25 cellular contexts compared by ENCODE assay signal in the genomic region with DNA sequence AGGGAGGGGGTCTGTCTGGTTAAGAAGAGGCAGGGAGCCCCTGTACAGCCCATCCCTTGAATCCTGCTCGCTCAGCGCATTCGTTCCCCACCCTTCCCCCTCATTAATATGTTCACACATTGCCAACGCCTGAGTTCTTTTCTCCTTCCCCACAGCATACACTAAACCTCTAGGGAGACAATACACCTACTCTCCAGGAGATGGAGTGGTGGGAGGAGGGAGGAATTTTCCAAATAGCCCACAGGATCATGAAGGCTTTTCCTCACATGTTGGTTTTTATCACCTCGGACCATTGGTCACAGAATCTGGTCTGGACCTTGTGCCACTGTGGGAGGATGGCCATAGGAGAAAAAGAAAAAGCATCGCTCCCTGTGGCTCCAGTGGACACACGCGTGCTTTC.
DNase-seq lines count a peak whose midpoint lies in the region; ATAC-seq, FAIRE-seq and TF ChIP-seq lines count a peak whose summit lies in the region.
"Had no signal": no experiment of that assay in that cellular context is flagged by ENCODE, and none has a peak within 500 bp of the region (broad histone marks: within the 10 kb centered on the region; RNA-seq: fewer than 3 reads in every experiment).

No MANE protein-coding gene starts in this region.

- H3K36me3 ChIP-seq in H1 (ENCODE audit: control insufficient read depth in 2 of 4, insufficient read depth in 4 of 4, low read length in 3 of 4) (no peaks in the 10 kb centered on the region), SJCRH30 (no peaks in the 10 kb centered on the region)
- H3K36me3 ChIP-seq: adrenal gland, left lung had no signal

- H3K36me3 Mint-ChIP-seq in H9 (ENCODE audit: insufficient read depth in 1 of 3, low read depth in 3 of 3) (no peaks in the 10 kb centered on the region), neural crest cell (ENCODE audit: low read depth) (no peaks in the 10 kb centered on the region)
- H3K36me3 Mint-ChIP-seq: CD8-positive, alpha-beta memory T cell; natural killer cell treated with Interleukin-12 subunit alpha and Interleukin-12 subunit beta and Interleukin-15 and Interleukin-18, amount 100 ng/mL, for 72 hours; stimulated activated naive B cell treated with anti-CD40 and anti-IgM and Interleukin-4, amounts not matched to agents 10 μg/mL and 1 μg/mL and 100 μg/mL, for 72 hours had no signal

- H3K9me3 Mint-ChIP-seq in H9 (no peaks in the 10 kb centered on the region), neural crest cell (no peaks in the 10 kb centered on the region)
- H3K9me3 Mint-ChIP-seq: activated CD4-positive, alpha-beta memory T cell treated with anti-CD3 and anti-CD28 coated beads, Interleukin-2, amount 10 ng/mL, durations not matched to agents 7 days and 5 days; CD8-positive, alpha-beta memory T cell; natural killer cell treated with Interleukin-12 subunit alpha and Interleukin-12 subunit beta and Interleukin-15 and Interleukin-18, amount 100 ng/mL, for 72 hours; stimulated activated naive B cell treated with anti-CD40 and anti-IgM and Interleukin-4, amounts not matched to agents 10 μg/mL and 1 μg/mL and 100 μg/mL, for 72 hours had no signal

- H2AK5ac ChIP-seq in H9 (ENCODE audit: insufficient read length, low read length) (no peak overlapping the region), H1 (ENCODE audit: low read depth, low read length) (no peak overlapping the region)

- H3K4me1 ChIP-seq in H9 (ENCODE audit: insufficient read depth, low read length) (no peaks in the 10 kb centered on the region; the same call in 1 of the 2 replicates), H1 (replicated peaks in 1 of 4; ENCODE audit: control insufficient read depth in 3 of 4, insufficient read depth in 4 of 4, low read length in 3 of 4) (peaks cover 0 to 7% (median 1%) of the 10 kb centered on the region in 4 experiments; a peak in 3 of 7 replicates), SJCRH30 (peaks cover 23% of the 10 kb centered on the region)
- H3K4me1 ChIP-seq: adrenal gland, left lung had no signal

- H3K9ac ChIP-seq in H9 (ENCODE audit: extremely low read depth, insufficient read length, low read length) (no peak overlapping the region), H1 (replicated peaks in 1 of 4; ENCODE audit: extremely low read depth in 1 of 4, low read depth in 3 of 4, low read length in 3 of 4) (no peak overlapping the region)

- H2AFZ ChIP-seq in H9 (ENCODE audit: low read length) (no peak overlapping the region), H1 (ENCODE audit: low read length) (no peak overlapping the region)

- H3K27ac Mint-ChIP-seq in H9 (peak overlapping the region in 1 of 3 experiments; percentile 72; a peak in 3 of 7 replicates), neural crest cell (ENCODE audit: unreplicated experiment) (no peak overlapping the region)
- H3K27ac Mint-ChIP-seq: activated CD4-positive, alpha-beta memory T cell treated with anti-CD3 and anti-CD28 coated beads, Interleukin-2, amount 10 ng/mL, durations not matched to agents 7 days and 5 days; CD8-positive, alpha-beta memory T cell; natural killer cell treated with Interleukin-12 subunit alpha and Interleukin-12 subunit beta and Interleukin-15 and Interleukin-18, amount 100 ng/mL, for 72 hours; stimulated activated naive B cell treated with anti-CD40 and anti-IgM and Interleukin-4, amounts not matched to agents 10 μg/mL and 1 μg/mL and 100 μg/mL, for 72 hours had no signal

- H2BK120ac ChIP-seq in H9 (ENCODE audit: low read depth, low read length, poor library complexity, severe bottlenecking) (no peak overlapping the region), H1 (replicated peaks; ENCODE audit: low read depth, low read length) (no peak overlapping the region)

- FAIRE-seq in H1 (lab: Jason Lieb, UNC) = peak; percentile 48
- FAIRE-seq: GM12891 had no signal

- in situ Hi-C loops in Caki2 (cut with HindIII; ENCODE audit: low pct_unique_long_range_greater_than_20kb, low sequenced_read_pairs) = no loop called here

- H3K4me2 ChIP-seq in H9 (ENCODE audit: insufficient read depth, insufficient read length, low read length) = no peak overlapping the region
- H3K4me2 ChIP-seq in H1 (ENCODE audit: insufficient read depth in 1 of 2, low read depth in 2 of 2, low read length in 2 of 2) = no peak overlapping the region

- H4K8ac ChIP-seq in H9 (replicated peaks; ENCODE audit: insufficient read length, low read depth, low read length) = no peak overlapping the region
- H4K8ac ChIP-seq in H1 (ENCODE audit: extremely low read depth, insufficient read depth, low read length) = no peak overlapping the region

- no peak overlapping the region for H2BK12ac ChIP-seq in H9 (ENCODE audit: insufficient read length, low read depth, low read length)
- no peak overlapping the region for H2BK12ac ChIP-seq in H1 (ENCODE audit: low read depth, low read length)

- POLR2A ChIA-PET in H1 (lab: Charles Lee; ENCODE audit: partially characterized antibody) = no interaction called here

- H3K14ac ChIP-seq in H9 (ENCODE audit: insufficient read depth, low read length) = no peak overlapping the region
- H3K14ac ChIP-seq in H1 (ENCODE audit: insufficient read length) = no peak overlapping the region

- H3K27me3 ChIP-seq in H9 (ENCODE audit: insufficient read depth, low read length) = no peaks in the 10 kb centered on the region
- H3K27me3 ChIP-seq in H1 (replicated peaks in 1 of 4; ENCODE audit: control insufficient read depth in 3 of 4, extremely low read depth in 1 of 4, insufficient read depth in 3 of 4, low read length in 3 of 4) = peaks cover 0 to 1% (median 0%) of the 10 kb centered on the region in 4 experiments; a peak in 2 of 7 replicates
- H3K27me3 ChIP-seq in SJCRH30 = no peaks in the 10 kb centered on the region
- H3K27me3 ChIP-seq: adrenal gland, left lung, testis had no signal

- no peaks in the 10 kb centered on the region for H4K20me1 ChIP-seq in H9 (ENCODE audit: control insufficient read depth, insufficient read depth, insufficient read length)
- H4K20me1 ChIP-seq in H1 (replicated peaks in 1 of 2; ENCODE audit: control insufficient read depth in 1 of 2, insufficient read depth in 2 of 2, low read length in 2 of 2) = peaks cover 0 to 1% of the 10 kb centered on the region in 2 experiments

- H3K9me3 ChIP-seq in H9 (ENCODE audit: control insufficient read depth, low read depth, low read length) (no peaks in the 10 kb centered on the region), H1 (ENCODE audit: insufficient read depth in 2 of 2, low read depth in 1 of 2, low read length in 1 of 2) (no peaks in the 10 kb centered on the region), SJCRH30 (replicated peaks) (no peaks in the 10 kb centered on the region)
- H3K9me3 ChIP-seq: adrenal gland, left lung, psoas muscle, testis had no signal

- H2BK5ac ChIP-seq in H9 (ENCODE audit: insufficient read length, low read length) (no peak overlapping the region), H1 (ENCODE audit: low read depth, low read length) (no peak overlapping the region)

- H3K23me2 ChIP-seq in H9 (ENCODE audit: insufficient read length, low read depth, low read length, poor library complexity, severe bottlenecking) (no peaks in the 10 kb centered on the region), H1 (ENCODE audit: low read depth, low read length) (no peaks in the 10 kb centered on the region)

- no peak overlapping the region for H3K4me3 Mint-ChIP-seq in H9
- no peak overlapping the region for H3K4me3 Mint-ChIP-seq in neural crest cell
- H3K4me3 Mint-ChIP-seq: activated CD4-positive, alpha-beta memory T cell treated with anti-CD3 and anti-CD28 coated beads, Interleukin-2, amount 10 ng/mL, durations not matched to agents 7 days and 5 days; CD8-positive, alpha-beta memory T cell; natural killer cell treated with Interleukin-12 subunit alpha and Interleukin-12 subunit beta and Interleukin-15 and Interleukin-18, amount 100 ng/mL, for 72 hours; stimulated activated naive B cell treated with anti-CD40 and anti-IgM and Interleukin-4, amounts not matched to agents 10 μg/mL and 1 μg/mL and 100 μg/mL, for 72 hours had no signal

- ATAC-seq in HG03196 (IDR thresholded peaks at IDR 0.05; ENCODE audit: unreplicated experiment) (no peak), HG02870 (IDR thresholded peaks at IDR 0.05; ENCODE audit: unreplicated experiment) (no peak)
- ATAC-seq: left lung; natural killer cell treated with Interleukin-12 subunit alpha and Interleukin-12 subunit beta and Interleukin-15 and Interleukin-18, amount 100 ng/mL, for 72 hours; SK-N-SH treated with all-trans-retinoic acid at 6 μM for 48 hours; stimulated activated naive B cell treated with anti-CD40 and anti-IgM and Interleukin-4, amounts not matched to agents 10 μg/mL and 1 μg/mL and 100 μg/mL, for 72 hours had no signal

- H4K91ac ChIP-seq in H9 (ENCODE audit: insufficient read length, low read depth, low read length) (no peak overlapping the region), H1 (replicated peaks; ENCODE audit: insufficient read length, low read length) (no peak overlapping the region)

- no peak for TF ChIP-seq EP300 in H1 (IDR thresholded peaks at IDR 0.05; ENCODE audit: borderline replicate concordance in 1 of 2, low read depth in 2 of 2, low read length in 2 of 2)

- DNase-seq in Caki2 (ENCODE audit: low read depth) = peak; percentile 10
- DNase-seq in H9 = no peak
- no peak for DNase-seq in H1 (ENCODE audit: low read depth in 1 of 2, low spot score in 2 of 2)
- no peak for DNase-seq in neural crest cell (ENCODE audit: low read depth, low spot score)
- DNase-seq in SJCRH30 = no peak
- DNase-seq: activated CD4-positive, alpha-beta memory T cell treated with anti-CD3 and anti-CD28 coated beads, Interleukin-2, amount 10 ng/mL, durations not matched to agents 7 days and 5 days; activated effector memory CD4-positive, alpha-beta T cell treated with anti-CD3 and anti-CD28 coated beads, Interleukin-2, amount 50 U/mL, for 16 hours; activated T-cell treated with anti-CD3 and anti-CD28 coated beads for 4 hours; adrenal gland; CD8-positive, alpha-beta memory T cell; dermis blood vessel endothelial cell; left lung; midbrain; NCI-H1105; NCI-H2029 treated with DMSO at 0.1 percent for 48 hours; psoas muscle; stimulated activated CD4-positive, alpha-beta T cell treated with anti-CD3 and anti-CD28 coated beads, Interleukin-2, amount 100 ng/mL, for 24 hours; stimulated activated naive B cell treated with anti-CD40 and anti-IgM and Interleukin-4, amounts not matched to agents 10 μg/mL and 1 μg/mL and 100 μg/mL, for 72 hours; testis had no signal

- H3K4me3 ChIP-seq in H1 (ENCODE audit: extremely low read depth in 1 of 4, insufficient read depth in 2 of 4, low read depth in 3 of 4, low read length in 4 of 4) = no peak overlapping the region
- H3K4me3 ChIP-seq in SJCRH30 = no peak overlapping the region
- H3K4me3 ChIP-seq: adrenal gland, left lung, psoas muscle, skin epidermis, testis had no signal

- H2BK20ac ChIP-seq in H9 (ENCODE audit: low read depth, low read length, poor library complexity, severe bottlenecking) = no peak overlapping the region
- no peak overlapping the region for H2BK20ac ChIP-seq in H1 (ENCODE audit: low read length)

- H3K4ac ChIP-seq in H9 (ENCODE audit: low read depth, low read length) = no peak overlapping the region
- no peak overlapping the region for H3K4ac ChIP-seq in H1 (replicated peaks; ENCODE audit: insufficient read length, low read depth, low read length)

- no CpG with 5 or more reads among the region's 8 CpGs for WGBS in H9 (ENCODE audit: extremely low coverage, insufficient read length, low lambda C conversion rate)
- 90% methylated on average over 8 of the region's 8 CpGs; no CpG with 5 or more reads in 1 of the 2 experiments for WGBS in H1 (ENCODE audit: extremely low coverage in 1 of 2, insufficient coverage in 1 of 2, insufficient read length in 1 of 2, insufficient replicate concordance in 2 of 2, low coverage in 1 of 2, low lambda C conversion rate in 2 of 2, missing lambda C conversion rate in 1 of 2), 2 experiments

- H3K27me3 Mint-ChIP-seq in H9 (ENCODE audit: low read depth) (no peaks in the 10 kb centered on the region), neural crest cell (ENCODE audit: low read depth) (peaks cover 3% of the 10 kb centered on the region)

- TF ChIP-seq RAD21 in H1 (IDR thresholded peaks at IDR 0.05 in 1 of 2, conservative IDR thresholded peaks at IDR 0.05 in 1 of 2; ENCODE audit: low read depth in 2 of 2, low read length in 2 of 2) = peak; percentile 31 to 53; a peak in 3 of 4 replicates

- no peak overlapping the region for H3T11ph ChIP-seq in H9 (ENCODE audit: low read length)

- H3K23ac ChIP-seq in H9 (ENCODE audit: insufficient read length, low read depth, low read length) (no peak overlapping the region), H1 (ENCODE audit: insufficient read length) (no peak overlapping the region)

- CTCF ChIA-PET in H1 (lab: Charles Lee; ENCODE audit: partially characterized antibody) = interaction anchor here (1.0 to 1.6 kb wide), 7 partner anchors 10 to 305 kb away, joined by 3 to 4 read pairs (median 3); no protein-coding TSS in a partner anchor

- H3K27ac ChIP-seq in H9 (ENCODE audit: insufficient read length, low read depth, low read length) = no peak overlapping the region
- H3K27ac ChIP-seq in H1 (ENCODE audit: low read depth, low read length) = no peak overlapping the region
- H3K27ac ChIP-seq in SJCRH30 = no peak overlapping the region
- H3K27ac ChIP-seq: adrenal gland, left lung, psoas muscle, skin epidermis, testis had no signal

- H2BK15ac ChIP-seq in H9 (ENCODE audit: low read depth, low read length) (no peak overlapping the region), H1 (ENCODE audit: low read length) (no peak overlapping the region)

- peak; percentile 52 for TF ChIP-seq CTCF in H9 (conservative IDR thresholded peaks at IDR 0.05)
- peak in 2 of 3 experiments; percentile 23 to 42; a peak in 2 of 4 replicates for TF ChIP-seq CTCF in H1 (IDR thresholded peaks at IDR 0.05; ENCODE audit: control extremely low read depth in 1 of 3, insufficient read depth in 1 of 3, low read depth in 1 of 3, low read length in 3 of 3)
- peak; percentile 22 for TF ChIP-seq CTCF in neural crest cell (conservative IDR thresholded peaks at IDR 0.05)

- H4K5ac ChIP-seq in H9 (ENCODE audit: insufficient read length, low read depth, low read length) = no peak overlapping the region
- no peak overlapping the region for H4K5ac ChIP-seq in H1 (ENCODE audit: insufficient read length, low read depth, low read length)

- H3K56ac ChIP-seq in H9 (ENCODE audit: insufficient read length, low read depth, low read length) (no peak overlapping the region), H1 (replicated peaks; ENCODE audit: insufficient read length, low read depth, low read length) (no peak overlapping the region)

- no peak for TF ChIP-seq POLR2A in H1 (IDR thresholded peaks at IDR 0.05; ENCODE audit: control extremely low read depth in 1 of 2, low read depth in 2 of 2, low read length in 2 of 2)

- H3K79me2 ChIP-seq in H9 (ENCODE audit: insufficient read depth, low read length) (no peaks in the 10 kb centered on the region), H1 (ENCODE audit: control insufficient read depth in 1 of 2, insufficient read depth in 2 of 2, low read length in 2 of 2) (no peaks in the 10 kb centered on the region)

- peaks cover 11 to 13% of the 10 kb centered on the region in 2 experiments for H3K4me1 Mint-ChIP-seq in H9
- peaks cover 6% of the 10 kb centered on the region for H3K4me1 Mint-ChIP-seq in neural crest cell
- H3K4me1 Mint-ChIP-seq: stimulated activated naive B cell treated with anti-CD40 and anti-IgM and Interleukin-4, amounts not matched to agents 10 μg/mL and 1 μg/mL and 100 μg/mL, for 72 hours had no signal

- no peaks in the 10 kb centered on the region for H3K79me1 ChIP-seq in H9 (ENCODE audit: insufficient read depth, low read depth, low read length, poor library complexity, severe bottlenecking)
- no peaks in the 10 kb centered on the region for H3K79me1 ChIP-seq in H1 (ENCODE audit: low read depth, low read length)

- H3K18ac ChIP-seq in H9 (ENCODE audit: insufficient read length, low read depth, low read length) (no peak overlapping the region), H1 (ENCODE audit: extremely low read depth, low read length) (no peak overlapping the region)
